Comparison of ENCODE assay signal across 16 cellular contexts in the genomic region with DNA sequence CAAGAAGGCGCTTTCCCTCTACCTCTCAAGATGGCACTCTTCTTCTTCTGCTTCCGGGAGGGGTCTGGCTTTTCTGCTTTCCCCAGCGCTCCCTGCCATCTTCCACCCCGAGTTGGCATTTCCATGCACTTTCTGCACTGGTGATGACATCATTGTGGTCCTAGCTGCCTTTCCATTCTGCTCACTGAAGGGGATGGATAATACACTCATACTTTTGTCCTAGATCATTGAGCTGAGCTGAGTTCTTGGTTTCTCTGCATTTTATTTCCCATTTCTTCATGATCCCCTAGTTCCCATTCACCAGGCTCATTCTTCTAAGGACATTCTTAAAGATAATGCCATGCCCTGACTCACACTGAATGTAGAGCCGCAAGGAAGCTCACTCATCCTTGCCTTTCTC.
A peak's percentile ranks its signal among the peaks of the same experiment; 100 is the strongest.
DNase-seq lines count a peak whose midpoint lies in the region; ATAC-seq and TF ChIP-seq lines count a peak whose summit lies in the region.
"Had no signal": no experiment of that assay in that cellular context is flagged by ENCODE, and none has a peak within 500 bp of the region (broad histone marks: within the 10 kb centered on the region; RNA-seq: fewer than 3 reads in every experiment).

No MANE protein-coding gene starts in this region.

- no peaks in the 10 kb centered on the region for H3K9me3 Mint-ChIP-seq in HFFc6

- H3K4me1 Mint-ChIP-seq in HFFc6 (ENCODE audit: low read depth), result peaks cover 20% of the 10 kb centered on the region
- H3K4me1 Mint-ChIP-seq: CD4-positive, alpha-beta memory T cell had no signal

- no peak overlapping the region for H3K4me3 Mint-ChIP-seq in HFFc6
- H3K4me3 Mint-ChIP-seq: CD4-positive, alpha-beta memory T cell had no signal

- no peaks in the 10 kb centered on the region for H3K36me3 Mint-ChIP-seq in HFFc6 (ENCODE audit: low read depth)
- H3K36me3 Mint-ChIP-seq: CD4-positive, alpha-beta memory T cell had no signal

- no peaks in the 10 kb centered on the region for H3K27me3 Mint-ChIP-seq in HFFc6 (ENCODE audit: insufficient read depth)

- TF ChIP-seq CTCF in HFFc6 (IDR thresholded peaks at IDR 0.05), result no peak

- ATAC-seq in HG02798 (IDR thresholded peaks at IDR 0.05; ENCODE audit: poor library complexity, unreplicated experiment) (no peak), GM19397 (IDR thresholded peaks at IDR 0.05; ENCODE audit: unreplicated experiment) (no peak)

- peak overlapping the region; percentile 15; the same call in 1 of the 2 replicates for H3K27ac Mint-ChIP-seq in HFFc6
- H3K27ac Mint-ChIP-seq: CD4-positive, alpha-beta memory T cell had no signal

- peak; percentile 14 for DNase-seq in AG20443 (ENCODE audit: low spot score)
- peak; percentile 28 for DNase-seq in HFFc6
- peak; percentile 53 for DNase-seq in amniotic epithelial cell (ENCODE audit: low read depth)
- peak; percentile 20 for DNase-seq in iris pigment epithelial cell (ENCODE audit: low read depth)
- DNase-seq in NCI-H1105 treated with DMSO at 0.1 percent for 48 hours (lab: John Stamatoyannopoulos, UW), result no peak
- no peak for DNase-seq in MV-4-11 (lab: John Stamatoyannopoulos, UW)
- DNase-seq: CD4-positive, alpha-beta memory T cell; DMS153; GOT3; IMR-90; NCI-H1092 treated with DMSO at 0.1 percent for 48 hours; NCI-H2081 treated with DMSO at 0.1 percent for 48 hours; SHP77; SK-N-SH had no signal

Comparison
In these comparisons a context has a peak if more than half of its experiments do, and no peak if none do; other contexts are left out.
1. DNase-seq: peak in AG20443 (single experiment), HFFc6 (single experiment), amniotic epithelial cell (single experiment) and iris pigment epithelial cell (single experiment); none in NCI-H1105 treated with DMSO at 0.1 percent for 48 hours (single experiment) and MV-4-11 (single experiment).